Comparison of ENCODE assay signal across 12 cellular contexts in the genomic region with DNA sequence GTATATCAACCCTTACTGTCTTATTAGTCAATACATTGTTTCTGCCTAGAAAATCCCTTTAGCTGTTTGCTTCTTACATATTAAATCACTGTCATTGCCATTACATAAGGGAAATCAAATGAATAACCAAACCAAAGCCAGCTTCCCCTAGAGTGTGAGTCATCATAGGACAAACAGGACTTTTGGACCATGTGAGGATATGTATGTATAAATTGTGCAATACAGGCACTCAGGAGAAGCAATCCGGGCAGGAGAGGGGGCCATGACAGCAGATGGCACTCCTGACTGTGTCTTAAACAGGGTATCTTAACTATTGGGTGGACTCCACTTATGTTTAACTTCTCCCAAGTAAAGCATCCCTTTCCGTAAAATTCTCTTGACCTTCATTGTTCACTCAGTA.
DNase-seq lines count a peak whose midpoint lies in the region; ATAC-seq and TF ChIP-seq lines count a peak whose summit lies in the region.
"Had no signal": no experiment of that assay in that cellular context is flagged by ENCODE, and none has a peak within 500 bp of the region (broad histone marks: within the 10 kb centered on the region; RNA-seq: fewer than 3 reads in every experiment).

No MANE protein-coding gene starts in this region.

- TF ChIP-seq CTCF in GM10248 (IDR thresholded peaks at IDR 0.05; ENCODE audit: control extremely low read depth, extremely low read depth, low read depth, missing control alignments): no peak

- DNase-seq in A172 (ENCODE audit: low spot score) (peak; percentile 76), HT1080 (ENCODE audit: low read depth) (peak; percentile 78), astrocyte of the hippocampus (ENCODE audit: low read depth, low spot score) (peak; percentile 1), inferior parietal cortex (ENCODE audit: extremely low spot score) (peak; percentile 1), GM10248 (ENCODE audit: extremely low spot score) (no peak)
- DNase-seq: activated T-cell treated with anti-CD3 and anti-CD28 coated beads, Interleukin-2, amount 50 U/mL, for 24 hours; effector memory CD8-positive, alpha-beta T cell; NCI-H1436 treated with DMSO at 0.1 percent for 48 hours; ovary had no signal

- POLR2A ChIA-PET in GM10248 (lab: Yijun Ruan, JAX): no interaction called here

- CTCF ChIA-PET in GM10248 (lab: Yijun Ruan, JAX): interaction anchor here (1.0 kb wide), 1 partner anchor 14 kb away, joined by 3 read pairs; no protein-coding TSS in a partner anchor

- ATAC-seq in GM18520 (IDR thresholded peaks at IDR 0.05; ENCODE audit: unreplicated experiment): no peak
- no peak for ATAC-seq in GM21825 (IDR thresholded peaks at IDR 0.05; ENCODE audit: unreplicated experiment)
- no peak for ATAC-seq in HG02981 (IDR thresholded peaks at IDR 0.05; ENCODE audit: unreplicated experiment)
- ATAC-seq: effector memory CD8-positive, alpha-beta T cell had no signal
